Comparison of ENCODE assay signal across 10 cellular contexts in the genomic region with DNA sequence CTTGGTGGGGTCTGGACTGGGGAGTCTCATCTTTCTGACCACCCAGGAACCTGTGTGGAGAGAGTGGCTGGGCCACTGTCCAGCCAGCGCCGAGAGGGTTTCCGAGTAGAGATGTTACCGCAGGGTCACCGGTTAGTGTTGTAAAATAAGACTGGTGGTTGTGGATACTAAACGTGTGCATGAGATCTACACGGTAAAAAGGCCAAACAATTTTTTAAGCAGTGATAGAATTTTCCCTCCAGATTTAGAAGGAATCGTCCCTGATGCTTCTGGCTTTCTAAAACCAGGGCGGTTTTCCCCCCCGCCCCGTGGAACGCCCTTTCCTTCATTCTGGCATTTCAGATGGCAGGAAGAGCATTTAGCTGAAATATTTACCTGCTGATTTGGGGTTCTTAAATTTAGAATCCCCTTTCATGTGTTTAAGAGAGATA.
DNase-seq lines count a peak whose midpoint lies in the region; ATAC-seq, FAIRE-seq and TF ChIP-seq lines count a peak whose summit lies in the region.
"Had no signal": no experiment of that assay in that cellular context is flagged by ENCODE, and none has a peak within 500 bp of the region (broad histone marks: within the 10 kb centered on the region; RNA-seq: fewer than 3 reads in every experiment).

No MANE protein-coding gene starts in this region.

- H3K4me3 ChIP-seq in ascending aorta = peak overlapping the region; percentile 80 to 89
- no peak overlapping the region for H3K4me3 ChIP-seq in small intestine (ENCODE audit: low read depth in 1 of 2, low read length in 2 of 2)

- H3T11ph ChIP-seq in H9 (ENCODE audit: low read length) = no peak overlapping the region

- H3K4me3 Mint-ChIP-seq in H9 = no peak overlapping the region
- H3K4me3 Mint-ChIP-seq: activated CD4-positive, alpha-beta memory T cell treated with anti-CD3 and anti-CD28 coated beads for 36 hours had no signal

- no peak overlapping the region for H3K4ac ChIP-seq in H9 (ENCODE audit: low read depth, low read length)

- H3K9me3 ChIP-seq in H9 (ENCODE audit: control insufficient read depth, low read depth, low read length) (no peaks in the 10 kb centered on the region), ascending aorta (no peaks in the 10 kb centered on the region), small intestine (ENCODE audit: control insufficient read depth, low read depth) (no peaks in the 10 kb centered on the region)

- no peak overlapping the region for H2BK20ac ChIP-seq in H9 (ENCODE audit: low read depth, low read length, poor library complexity, severe bottlenecking)

- H3K9ac ChIP-seq in H9 (ENCODE audit: extremely low read depth, insufficient read length, low read length) = no peak overlapping the region

- H4K20me1 ChIP-seq in H9 (ENCODE audit: control insufficient read depth, insufficient read depth, insufficient read length) = no peaks in the 10 kb centered on the region

- H3K36me3 ChIP-seq in ascending aorta = no peaks in the 10 kb centered on the region
- H3K36me3 ChIP-seq in small intestine (ENCODE audit: control insufficient read depth in 2 of 2, insufficient read depth in 2 of 2, low read length in 2 of 2) = no peaks in the 10 kb centered on the region

- no peak overlapping the region for H2BK120ac ChIP-seq in H9 (ENCODE audit: low read depth, low read length, poor library complexity, severe bottlenecking)

- H4K91ac ChIP-seq in H9 (ENCODE audit: insufficient read length, low read depth, low read length) = no peak overlapping the region

- no peaks in the 10 kb centered on the region for H3K9me3 Mint-ChIP-seq in H9
- H3K9me3 Mint-ChIP-seq: activated CD4-positive, alpha-beta memory T cell treated with anti-CD3 and anti-CD28 coated beads for 36 hours; naive thymus-derived CD4-positive, alpha-beta T cell had no signal

- no peak overlapping the region for H3K23ac ChIP-seq in H9 (ENCODE audit: insufficient read length, low read depth, low read length)

- DNase-seq in H9 = no peak
- DNase-seq in ascending aorta (ENCODE audit: low spot score in 2 of 2) = peak; percentile 5 to 62
- peak; percentile 25 for DNase-seq in left cardiac atrium
- no peak for DNase-seq in small intestine
- no peak for DNase-seq in stimulated activated CD4-positive, alpha-beta T cell treated with anti-CD3 and anti-CD28 coated beads, Interleukin-2, amount 100 ng/mL, for 24 hours
- DNase-seq in NCI-H1417 (lab: John Stamatoyannopoulos, UW) = no peak
- DNase-seq in islet precursor cell = no peak
- DNase-seq: activated CD4-positive, alpha-beta memory T cell treated with anti-CD3 and anti-CD28 coated beads for 36 hours; naive thymus-derived CD4-positive, alpha-beta T cell had no signal

- no peaks in the 10 kb centered on the region for H3K23me2 ChIP-seq in H9 (ENCODE audit: insufficient read length, low read depth, low read length, poor library complexity, severe bottlenecking)

- H3K27me3 ChIP-seq in H9 (ENCODE audit: insufficient read depth, low read length) = 0 out of 2 replicates have a peak, but pooled peaks cover 2% of the 10 kb centered on the region
- H3K27me3 ChIP-seq in ascending aorta = no peaks in the 10 kb centered on the region
- H3K27me3 ChIP-seq in small intestine (ENCODE audit: control insufficient read depth in 2 of 2, insufficient read depth in 2 of 2, low read length in 2 of 2) = no peaks in the 10 kb centered on the region

- H4K5ac ChIP-seq in H9 (ENCODE audit: insufficient read length, low read depth, low read length) = no peak overlapping the region

- no CpG with 5 or more reads among the region's 12 CpGs for WGBS in H9 (ENCODE audit: extremely low coverage, insufficient read length, low lambda C conversion rate)
- 56 to 69% (median 68%) methylated on average over 12 of the region's 12 CpGs for whole genome bisulfite sequencing in small intestine, 3 donors

- peaks cover 16 to 33% of the 10 kb centered on the region in 2 experiments for H3K4me1 Mint-ChIP-seq in H9

- peaks cover 33% of the 10 kb centered on the region; the same call in 1 of the 2 replicates for H3K79me2 ChIP-seq in H9 (ENCODE audit: insufficient read depth, low read length)

- peaks cover 28% of the 10 kb centered on the region for H3K27me3 Mint-ChIP-seq in H9 (ENCODE audit: low read depth)

- H3K79me1 ChIP-seq in H9 (ENCODE audit: insufficient read depth, low read depth, low read length, poor library complexity, severe bottlenecking) = no peaks in the 10 kb centered on the region

- no peak for ATAC-seq in left cardiac atrium
- no peak for ATAC-seq in GM21737 (IDR thresholded peaks at IDR 0.05; ENCODE audit: unreplicated experiment)
- ATAC-seq: naive thymus-derived CD4-positive, alpha-beta T cell had no signal

- FAIRE-seq in small intestine (lab: Jason Lieb, UNC) = no peak

- H3K14ac ChIP-seq in H9 (ENCODE audit: insufficient read depth, low read length) = no peak overlapping the region

- intact Hi-C loops in ascending aorta (cut with DNase I) (loop anchor here (2.0 kb wide), 1 partner anchor 37 kb away; no protein-coding TSS in a partner anchor), left cardiac atrium (cut with DNase I) (loop anchor here in 1 of 2 donors (5.0 kb wide), 1 partner anchor 35 kb away; no protein-coding TSS in a partner anchor)

- H3K27ac ChIP-seq in H9 (ENCODE audit: insufficient read length, low read depth, low read length) = no peak overlapping the region
- H3K27ac ChIP-seq in ascending aorta = peak overlapping the region; percentile 96 to 100
- H3K27ac ChIP-seq in small intestine (ENCODE audit: low read depth in 1 of 2, low read length in 1 of 2) = peak overlapping the region; percentile 41 to 83

- H3K4me1 ChIP-seq in H9 (ENCODE audit: insufficient read depth, low read length) (peaks cover 19% of the 10 kb centered on the region), ascending aorta (peaks cover 15 to 47% of the 10 kb centered on the region in 2 donors), small intestine (ENCODE audit: control insufficient read depth in 2 of 2, insufficient read depth in 1 of 2, low read depth in 1 of 2, low read length in 1 of 2) (peaks cover 0 to 5% of the 10 kb centered on the region in 2 donors)

- H3K4me2 ChIP-seq in H9 (ENCODE audit: insufficient read depth, insufficient read length, low read length) = peak overlapping the region; percentile 24

- H3K18ac ChIP-seq in H9 (ENCODE audit: insufficient read length, low read depth, low read length) = no peak overlapping the region

- H3K36me3 Mint-ChIP-seq in H9 (ENCODE audit: insufficient read depth in 1 of 3, low read depth in 3 of 3) = 0 out of 7 replicates have a peak, but pooled peaks cover 0 to under 1% (median 0%) of the 10 kb centered on the region in 3 experiments

- H2BK15ac ChIP-seq in H9 (ENCODE audit: low read depth, low read length) = no peak overlapping the region

- H2AK5ac ChIP-seq in H9 (ENCODE audit: insufficient read length, low read length) = no peak overlapping the region

- TF ChIP-seq CTCF in H9 (conservative IDR thresholded peaks at IDR 0.05) (no peak), ascending aorta (IDR thresholded peaks at IDR 0.05) (no peak)

- no peak overlapping the region for H2BK5ac ChIP-seq in H9 (ENCODE audit: insufficient read length, low read length)

- no peak overlapping the region for H3K27ac Mint-ChIP-seq in H9
- H3K27ac Mint-ChIP-seq: activated CD4-positive, alpha-beta memory T cell treated with anti-CD3 and anti-CD28 coated beads for 36 hours had no signal

- no peak overlapping the region for H2AFZ ChIP-seq in H9 (ENCODE audit: low read length)

- H2BK12ac ChIP-seq in H9 (ENCODE audit: insufficient read length, low read depth, low read length) = no peak overlapping the region

- H4K8ac ChIP-seq in H9 (replicated peaks; ENCODE audit: insufficient read length, low read depth, low read length) = no peak overlapping the region

- no peak overlapping the region for H3K56ac ChIP-seq in H9 (ENCODE audit: insufficient read length, low read depth, low read length)

Comparison
In these comparisons a context has a peak if more than half of its experiments do, and no peak if none do; other contexts are left out.
1. DNase-seq: peak in ascending aorta (2 of 2) and left cardiac atrium (single experiment); none in H9 (single experiment), small intestine (single experiment), stimulated activated CD4-positive, alpha-beta T cell treated with anti-CD3 and anti-CD28 coated beads, Interleukin-2, amount 100 ng/mL, for 24 hours (0 of 2), NCI-H1417 (0 of 3) and islet precursor cell (single experiment).
2. H3K4me3 ChIP-seq: peak in ascending aorta (2 of 2); none in small intestine (0 of 2).